ENCODE assay signal across 16 cellular contexts in genomic region chr18:39198376-39198775, GRCh38.
DNase-seq lines count a peak whose midpoint lies in the region; ATAC-seq and FAIRE-seq lines count a peak whose summit lies in the region.
"Had no signal": no experiment of that assay in that cellular context is flagged by ENCODE, and none has a peak within 500 bp of the region (broad histone marks: within the 10 kb centered on the region; RNA-seq: fewer than 3 reads in every experiment).

No MANE protein-coding gene starts in this region.

- H2AFZ ChIP-seq in GM23248: no peak overlapping the region
- H2AFZ ChIP-seq: parathyroid adenoma had no signal

- no peaks in the 10 kb centered on the region for H3K9me2 ChIP-seq in GM23248 (ENCODE audit: insufficient read depth)

- H3K36me3 ChIP-seq in GM23248 (ENCODE audit: low read depth): no peaks in the 10 kb centered on the region
- H3K36me3 ChIP-seq: HAP-1 had no signal

- no peaks in the 10 kb centered on the region for H3F3A ChIP-seq in GM23248 (ENCODE audit: insufficient read depth)

- no peak for ATAC-seq in HG02642 (IDR thresholded peaks at IDR 0.05; ENCODE audit: poor library complexity, unreplicated experiment)
- ATAC-seq: left ventricle myocardium superior, Right ventricle myocardium inferior had no signal

- no peaks in the 10 kb centered on the region for H4K20me1 ChIP-seq in GM23248 (ENCODE audit: insufficient read depth)

- no peak for FAIRE-seq in frontal cortex (lab: Jason Lieb, UNC)
- FAIRE-seq: colon had no signal

- in situ Hi-C loops in GM23248 (cut with MboI): no loop called here

- H3K27ac ChIP-seq in GM23248: no peak overlapping the region
- H3K27ac ChIP-seq in caudate nucleus (ENCODE audit: low read depth, low read length): peak overlapping the region; percentile 45
- H3K27ac ChIP-seq: parathyroid adenoma had no signal

- no peak overlapping the region for H3K9ac ChIP-seq in GM23248
- H3K9ac ChIP-seq: parathyroid adenoma had no signal

- DNase-seq in GM23248 (peak; percentile 11), NCI-H226 (peak; percentile 27), caudate nucleus (lab: John Stamatoyannopoulos, UW) (peak in 39 of 61 donors; percentile 0 to 83 (median 15)), putamen (ENCODE audit: low spot score) (peak; percentile 46), COLO829 (ENCODE audit: low spot score) (no peak), frontal cortex (ENCODE audit: low spot score in 2 of 2) (no peak)
- DNase-seq: activated CD4-positive, alpha-beta T cell treated with anti-CD3 and anti-CD28 coated beads for 4 hours; activated T-cell treated with anti-CD3 and anti-CD28 coated beads, Interleukin-2, amount 50 U/mL, for 1 hour; KBM-7; left ventricle myocardium superior; NCI-H1694 had no signal

- no peaks in the 10 kb centered on the region for H3K27me3 ChIP-seq in GM23248 (replicated peaks; ENCODE audit: insufficient read depth)

- H3K4me3 ChIP-seq in GM23248: no peak overlapping the region
- H3K4me3 ChIP-seq: HAP-1 had no signal

- WGBS in GM23248 (ENCODE audit: low coverage in 1 of 2, low lambda C conversion rate in 2 of 2, missing lambda C conversion rate in 2 of 2), 2 experiments: 47 to 50% methylated on average over 4 of the region's 4 CpGs

- no peak overlapping the region for H3K4me2 ChIP-seq in GM23248 (ENCODE audit: unreplicated experiment)

- H3K9me3 ChIP-seq in GM23248 (ENCODE audit: low read depth): no peaks in the 10 kb centered on the region
- H3K9me3 ChIP-seq: HAP-1 had no signal

- no peaks in the 10 kb centered on the region for H3K79me2 ChIP-seq in GM23248 (ENCODE audit: insufficient read depth)
- H3K79me2 ChIP-seq: parathyroid adenoma had no signal

- no peaks in the 10 kb centered on the region for H3K4me1 ChIP-seq in GM23248 (ENCODE audit: insufficient read depth)
- H3K4me1 ChIP-seq: HAP-1, parathyroid adenoma had no signal

Comparison
In these comparisons a context has a peak if more than half of its experiments do, and no peak if none do; other contexts are left out.
1. DNase-seq: peak in GM23248 (single experiment), NCI-H226 (single experiment), caudate nucleus (39 of 61) and putamen (single experiment); none in COLO829 (single experiment) and frontal cortex (0 of 2).